11 cellular contexts compared by ENCODE assay signal in genomic region chr1:33903210-33903589, GRCh38. TPM values are rescaled to one million over a fixed set of nuclear protein-coding genes. Genes with fewer than 3 reads are reported as not detected.
DNase-seq lines count a peak whose midpoint lies in the region; ATAC-seq and FAIRE-seq lines count a peak whose summit lies in the region.
"Had no signal": no experiment of that assay in that cellular context is flagged by ENCODE, and none has a peak within 500 bp of the region (broad histone marks: within the 10 kb centered on the region; RNA-seq: fewer than 3 reads in every experiment).

No MANE protein-coding gene starts in this region.

- FAIRE-seq in GM19239 (lab: Jason Lieb, UNC): no peak

- CTCF ChIA-PET in activated CD4-positive, alpha-beta T cell treated with anti-CD3 and anti-CD28 coated beads for 36 hours (lab: Charles Lee): no interaction called here

- H3K4me1 Mint-ChIP-seq in activated CD4-positive, alpha-beta T cell treated with anti-CD3 and anti-CD28 coated beads for 36 hours: no peaks in the 10 kb centered on the region
- H3K4me1 Mint-ChIP-seq in activated T-cell treated with anti-CD3 and anti-CD28 coated beads, Interleukin-2, amount 50 U/mL, for 4 hours (ENCODE audit: low read depth): no peaks in the 10 kb centered on the region

- no peak overlapping the region for H3K4me3 Mint-ChIP-seq in activated CD4-positive, alpha-beta T cell treated with anti-CD3 and anti-CD28 coated beads for 36 hours
- H3K4me3 Mint-ChIP-seq in activated T-cell treated with anti-CD3 and anti-CD28 coated beads, Interleukin-2, amount 50 U/mL, for 4 hours: no peak overlapping the region
- H3K4me3 Mint-ChIP-seq: activated naive CD8-positive, alpha-beta T cell had no signal

- H3K27ac ChIP-seq in mesodermal cell (ENCODE audit: low read depth, low read length, severe bottlenecking): peak overlapping the region; percentile 76

- peaks cover 24% of the 10 kb centered on the region for H3K27me3 Mint-ChIP-seq in activated CD4-positive, alpha-beta T cell treated with anti-CD3 and anti-CD28 coated beads for 36 hours
- H3K27me3 Mint-ChIP-seq in activated T-cell treated with anti-CD3 and anti-CD28 coated beads, Interleukin-2, amount 50 U/mL, for 4 hours (ENCODE audit: low read depth): peaks cover 20% of the 10 kb centered on the region

- H3K36me3 Mint-ChIP-seq in activated CD4-positive, alpha-beta T cell treated with anti-CD3 and anti-CD28 coated beads for 36 hours (ENCODE audit: low read depth): no peaks in the 10 kb centered on the region
- no peaks in the 10 kb centered on the region for H3K36me3 Mint-ChIP-seq in activated T-cell treated with anti-CD3 and anti-CD28 coated beads, Interleukin-2, amount 50 U/mL, for 4 hours (ENCODE audit: insufficient read depth)
- H3K36me3 Mint-ChIP-seq: activated naive CD8-positive, alpha-beta T cell had no signal

- peaks cover 17% of the 10 kb centered on the region for H3K4me1 ChIP-seq in mesodermal cell (ENCODE audit: control insufficient read depth, insufficient read depth, low read length, poor library complexity, severe bottlenecking)

- H3K9me3 Mint-ChIP-seq in activated CD4-positive, alpha-beta T cell treated with anti-CD3 and anti-CD28 coated beads for 36 hours (ENCODE audit: low read depth): no peaks in the 10 kb centered on the region
- H3K9me3 Mint-ChIP-seq in activated T-cell treated with anti-CD3 and anti-CD28 coated beads, Interleukin-2, amount 50 U/mL, for 4 hours: no peaks in the 10 kb centered on the region

- no peak overlapping the region for H3K4me3 ChIP-seq in mesodermal cell (ENCODE audit: extremely low read depth, insufficient read depth, low read length, poor library complexity, severe bottlenecking)
- H3K4me3 ChIP-seq: heart left ventricle had no signal

- DNase-seq in GM19239 (ENCODE audit: insufficient read length, low spot score) (peak; percentile 34), OCI-M1 (lab: John Stamatoyannopoulos, UW) (peak; percentile 54), posterior cingulate gyrus (no peak)
- no peak for DNase-seq in activated CD4-positive, alpha-beta T cell treated with anti-CD3 and anti-CD28 coated beads for 36 hours
- no peak for DNase-seq in activated T-cell treated with anti-CD3 and anti-CD28 coated beads, Interleukin-2, amount 50 U/mL, for 4 hours
- no peak for DNase-seq in NK-92 treated with Interleukin-12 subunit alpha and Interleukin-12 subunit beta, amount 100 ng/mL, for 24 hours (lab: John Stamatoyannopoulos, UW)

- H3K27ac Mint-ChIP-seq in activated CD4-positive, alpha-beta T cell treated with anti-CD3 and anti-CD28 coated beads for 36 hours: no peak overlapping the region
- H3K27ac Mint-ChIP-seq: activated naive CD8-positive, alpha-beta T cell had no signal

- WGBS in mesodermal cell (ENCODE audit: insufficient coverage in 2 of 2), 2 experiments: 25 to 41% methylated on average over 1 to 2 of the region's 2 CpGs

- POLR2A ChIA-PET in activated CD4-positive, alpha-beta T cell treated with anti-CD3 and anti-CD28 coated beads for 36 hours (lab: Charles Lee): no interaction called here

- intact Hi-C loops in posterior cingulate gyrus (cut with DNase I): no loop called here
- intact Hi-C loops in activated CD4-positive, alpha-beta T cell treated with anti-CD3 and anti-CD28 coated beads for 36 hours (cut with DNase I, micrococcal nuclease): no loop called here

- ATAC-seq in HG02798 (IDR thresholded peaks at IDR 0.05; ENCODE audit: poor library complexity, unreplicated experiment): peak; percentile 56
- ATAC-seq in activated CD4-positive, alpha-beta T cell treated with anti-CD3 and anti-CD28 coated beads for 36 hours: no peak
- ATAC-seq in activated T-cell treated with anti-CD3 and anti-CD28 coated beads, Interleukin-2, amount 50 U/mL, for 4 hours: no peak

- H3K9me3 ChIP-seq in mesodermal cell (ENCODE audit: control insufficient read depth, low read length): no peaks in the 10 kb centered on the region
- H3K9me3 ChIP-seq: heart left ventricle had no signal

- H3K36me3 ChIP-seq in mesodermal cell (ENCODE audit: control insufficient read depth, insufficient read depth, low read length): no peaks in the 10 kb centered on the region
- H3K36me3 ChIP-seq: heart left ventricle had no signal

RNA-seq across cellular contexts. Expression of gene HMGB4, which starts 39.3 kb away (rescaled TPM):
- polyA plus RNA-seq in mesodermal cell (2013, experiment 1 of 2): not detected
- polyA plus RNA-seq in mesodermal cell (2013, experiment 2 of 2): not detected
- total RNA-seq in activated CD4-positive, alpha-beta T cell treated with anti-CD3 and anti-CD28 coated beads for 36 hours: not detected
- total RNA-seq in activated T-cell treated with anti-CD3 and anti-CD28 coated beads, Interleukin-2, amount 50 U/mL, for 4 hours: not detected
- total RNA-seq: heart left ventricle; T-helper 1 cell treated with Interleukin-12 subunit alpha and Interleukin-12 subunit beta and Interleukin-4 antibody, amounts not matched to agents 30 ng/mL and 1 ng/mL, for 36 hours had no signal
- polyA plus RNA-seq: heart left ventricle had no signal

Comparison
In these comparisons a context has a peak if more than half of its experiments do, and no peak if none do; other contexts are left out.
1. DNase-seq: peak in GM19239 (single experiment) and OCI-M1 (single experiment); none in posterior cingulate gyrus (0 of 10), activated CD4-positive, alpha-beta T cell treated with anti-CD3 and anti-CD28 coated beads for 36 hours (single experiment), activated T-cell treated with anti-CD3 and anti-CD28 coated beads, Interleukin-2, amount 50 U/mL, for 4 hours (single experiment) and NK-92 treated with Interleukin-12 subunit alpha and Interleukin-12 subunit beta, amount 100 ng/mL, for 24 hours (single experiment).